ENCODE assay signal across 3 cellular contexts in the genomic region with DNA sequence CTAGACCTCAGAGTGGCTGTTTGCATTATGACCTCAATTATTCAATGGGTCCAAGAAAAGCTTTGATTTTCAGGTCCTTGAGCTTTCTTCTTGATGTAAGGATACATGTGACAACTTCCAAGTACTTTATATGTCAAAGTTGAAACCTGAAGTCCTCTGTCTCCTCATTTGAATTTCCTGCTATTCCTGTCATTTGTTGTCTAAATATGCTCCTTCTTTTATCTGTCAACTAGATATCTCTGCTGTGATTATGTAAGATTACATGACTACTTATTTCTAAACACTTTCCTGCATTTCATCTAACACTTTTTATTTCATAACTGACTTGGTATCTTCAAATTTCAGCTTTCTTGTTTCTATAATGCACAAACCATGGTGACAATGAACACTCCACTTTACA.
"Had no signal": no experiment of that assay in that cellular context is flagged by ENCODE, and none has a peak within 500 bp of the region (broad histone marks: within the 10 kb centered on the region; RNA-seq: fewer than 3 reads in every experiment).

No MANE protein-coding gene starts in this region.

- ATAC-seq: GM12878 had no signal

- H3K4me3 ChIP-seq: GM12878 had no signal

- DNase-seq: GDM1, GF-D8 had no signal
